In genomic region chr16:8589293-8590160, GRCh38 we compare ENCODE assay signal across 1 cellular context.
TF ChIP-seq lines count a peak whose summit lies in the region.

No MANE protein-coding gene starts in this region.

TF ChIP-seq in HepG2, 621 proteins besides CTCF, POLR2A, EP300 and RAD21 (continued from another document and continues in another):
- TF ChIP-seq, protein P1, sequence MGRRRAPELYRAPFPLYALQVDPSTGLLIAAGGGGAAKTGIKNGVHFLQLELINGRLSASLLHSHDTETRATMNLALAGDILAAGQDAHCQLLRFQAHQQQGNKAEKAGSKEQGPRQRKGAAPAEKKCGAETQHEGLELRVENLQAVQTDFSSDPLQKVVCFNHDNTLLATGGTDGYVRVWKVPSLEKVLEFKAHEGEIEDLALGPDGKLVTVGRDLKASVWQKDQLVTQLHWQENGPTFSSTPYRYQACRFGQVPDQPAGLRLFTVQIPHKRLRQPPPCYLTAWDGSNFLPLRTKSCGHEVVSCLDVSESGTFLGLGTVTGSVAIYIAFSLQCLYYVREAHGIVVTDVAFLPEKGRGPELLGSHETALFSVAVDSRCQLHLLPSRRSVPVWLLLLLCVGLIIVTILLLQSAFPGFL (CRISPR knock-in tag; IDR thresholded peaks at IDR 0.05): 0 out of 2 replicates have a peak, but pooled peaks have one; percentile 10
- TF ChIP-seq ZSCAN9 (CRISPR knock-in tag; IDR thresholded peaks at IDR 0.05; ENCODE audit: borderline replicate concordance) (no peak), CAMTA2 (CRISPR knock-in tag; IDR thresholded peaks at IDR 0.05; ENCODE audit: borderline replicate concordance) (0 out of 2 replicates have a peak, but pooled peaks have one; percentile 8), ATRX (CRISPR knock-in tag; IDR thresholded peaks at IDR 0.05; ENCODE audit: borderline replicate concordance) (no peak), ZBTB25 (CRISPR knock-in tag; IDR thresholded peaks at IDR 0.05) (no peak), ZNF230 (CRISPR knock-in tag; IDR thresholded peaks at IDR 0.05) (no peak), PTBP1 (IDR thresholded peaks at IDR 0.05; ENCODE audit: low read depth, low read length, poor library complexity, severe bottlenecking) (no peak), MTA1 (CRISPR knock-in tag; IDR thresholded peaks at IDR 0.05; ENCODE audit: borderline replicate concordance) (0 out of 2 replicates have a peak, but pooled peaks have one; percentile 17), SRSF1 (optimal IDR thresholded peaks at IDR 0.05; ENCODE audit: low read depth, low read length) (no peak), ZNF549 (CRISPR knock-in tag; IDR thresholded peaks at IDR 0.05) (no peak), HOXA7 (CRISPR knock-in tag; IDR thresholded peaks at IDR 0.05) (no peak), MZF1 (CRISPR knock-in tag; IDR thresholded peaks at IDR 0.05; ENCODE audit: borderline replicate concordance) (no peak), ZNF546 (CRISPR knock-in tag; conservative IDR thresholded peaks at IDR 0.05) (0 out of 2 replicates have a peak, but pooled peaks have one; percentile 43), PCBP2 (optimal IDR thresholded peaks at IDR 0.05; ENCODE audit: low read depth, low read length, poor library complexity, severe bottlenecking) (no peak), MEIS1 (CRISPR knock-in tag; IDR thresholded peaks at IDR 0.05; ENCODE audit: borderline replicate concordance) (no peak), ZNF564 (CRISPR knock-in tag; IDR thresholded peaks at IDR 0.05) (peak; percentile 50; the same call in 1 of the 2 replicates), NFAT5 (CRISPR knock-in tag; IDR thresholded peaks at IDR 0.05) (no peak), ZSCAN25 (CRISPR knock-in tag; IDR thresholded peaks at IDR 0.05) (no peak), ZNF556 (CRISPR knock-in tag; IDR thresholded peaks at IDR 0.05; ENCODE audit: borderline replicate concordance) (0 out of 2 replicates have a peak, but pooled peaks have one; percentile 34), ZNF335 (CRISPR knock-in tag; IDR thresholded peaks at IDR 0.05) (no peak), ZNF670 (CRISPR knock-in tag; IDR thresholded peaks at IDR 0.05; ENCODE audit: borderline replicate concordance) (no peak), ZHX1 (CRISPR knock-in tag; IDR thresholded peaks at IDR 0.05; ENCODE audit: low read depth) (no peak), ZNF781 (CRISPR knock-in tag; IDR thresholded peaks at IDR 0.05; ENCODE audit: borderline replicate concordance, not compliant biosample characterization) (no peak), ZNF766 (CRISPR knock-in tag; IDR thresholded peaks at IDR 0.05; ENCODE audit: borderline replicate concordance) (no peak), HNRNPLL (IDR thresholded peaks at IDR 0.05; ENCODE audit: low read depth, low read length, poor library complexity, severe bottlenecking) (peak; percentile 26), CBFB (CRISPR knock-in tag; IDR thresholded peaks at IDR 0.05) (no peak)
- TF ChIP-seq, protein P2, sequence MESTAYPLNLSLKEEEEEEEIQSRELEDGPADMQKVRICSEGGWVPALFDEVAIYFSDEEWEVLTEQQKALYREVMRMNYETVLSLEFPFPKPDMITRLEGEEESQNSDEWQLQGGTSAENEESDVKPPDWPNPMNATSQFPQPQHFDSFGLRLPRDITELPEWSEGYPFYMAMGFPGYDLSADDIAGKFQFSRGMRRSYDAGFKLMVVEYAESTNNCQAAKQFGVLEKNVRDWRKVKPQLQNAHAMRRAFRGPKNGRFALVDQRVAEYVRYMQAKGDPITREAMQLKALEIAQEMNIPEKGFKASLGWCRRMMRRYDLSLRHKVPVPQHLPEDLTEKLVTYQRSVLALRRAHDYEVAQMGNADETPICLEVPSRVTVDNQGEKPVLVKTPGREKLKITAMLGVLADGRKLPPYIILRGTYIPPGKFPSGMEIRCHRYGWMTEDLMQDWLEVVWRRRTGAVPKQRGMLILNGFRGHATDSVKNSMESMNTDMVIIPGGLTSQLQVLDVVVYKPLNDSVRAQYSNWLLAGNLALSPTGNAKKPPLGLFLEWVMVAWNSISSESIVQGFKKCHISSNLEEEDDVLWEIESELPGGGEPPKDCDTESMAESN (CRISPR knock-in tag; conservative IDR thresholded peaks at IDR 0.05): peak; percentile 50; the same call in 1 of the 2 replicates
- TF ChIP-seq, protein P3, sequence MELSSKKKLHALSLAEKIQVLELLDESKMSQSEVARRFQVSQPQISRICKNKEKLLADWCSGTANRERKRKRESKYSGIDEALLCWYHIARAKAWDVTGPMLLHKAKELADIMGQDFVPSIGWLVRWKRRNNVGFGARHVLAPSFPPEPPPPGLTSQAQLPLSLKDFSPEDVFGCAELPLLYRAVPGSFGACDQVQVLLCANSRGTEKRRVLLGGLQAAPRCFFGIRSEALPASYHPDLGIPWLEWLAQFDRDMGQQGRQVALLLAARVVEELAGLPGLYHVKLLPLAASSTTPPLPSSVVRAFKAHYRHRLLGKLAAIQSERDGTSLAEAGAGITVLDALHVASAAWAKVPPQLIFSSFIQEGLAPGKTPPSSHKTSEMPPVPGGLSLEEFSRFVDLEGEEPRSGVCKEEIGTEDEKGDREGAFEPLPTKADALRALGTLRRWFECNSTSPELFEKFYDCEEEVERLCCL (CRISPR knock-in tag; IDR thresholded peaks at IDR 0.05; ENCODE audit: borderline replicate concordance): no peak
- TF ChIP-seq, protein P4, sequence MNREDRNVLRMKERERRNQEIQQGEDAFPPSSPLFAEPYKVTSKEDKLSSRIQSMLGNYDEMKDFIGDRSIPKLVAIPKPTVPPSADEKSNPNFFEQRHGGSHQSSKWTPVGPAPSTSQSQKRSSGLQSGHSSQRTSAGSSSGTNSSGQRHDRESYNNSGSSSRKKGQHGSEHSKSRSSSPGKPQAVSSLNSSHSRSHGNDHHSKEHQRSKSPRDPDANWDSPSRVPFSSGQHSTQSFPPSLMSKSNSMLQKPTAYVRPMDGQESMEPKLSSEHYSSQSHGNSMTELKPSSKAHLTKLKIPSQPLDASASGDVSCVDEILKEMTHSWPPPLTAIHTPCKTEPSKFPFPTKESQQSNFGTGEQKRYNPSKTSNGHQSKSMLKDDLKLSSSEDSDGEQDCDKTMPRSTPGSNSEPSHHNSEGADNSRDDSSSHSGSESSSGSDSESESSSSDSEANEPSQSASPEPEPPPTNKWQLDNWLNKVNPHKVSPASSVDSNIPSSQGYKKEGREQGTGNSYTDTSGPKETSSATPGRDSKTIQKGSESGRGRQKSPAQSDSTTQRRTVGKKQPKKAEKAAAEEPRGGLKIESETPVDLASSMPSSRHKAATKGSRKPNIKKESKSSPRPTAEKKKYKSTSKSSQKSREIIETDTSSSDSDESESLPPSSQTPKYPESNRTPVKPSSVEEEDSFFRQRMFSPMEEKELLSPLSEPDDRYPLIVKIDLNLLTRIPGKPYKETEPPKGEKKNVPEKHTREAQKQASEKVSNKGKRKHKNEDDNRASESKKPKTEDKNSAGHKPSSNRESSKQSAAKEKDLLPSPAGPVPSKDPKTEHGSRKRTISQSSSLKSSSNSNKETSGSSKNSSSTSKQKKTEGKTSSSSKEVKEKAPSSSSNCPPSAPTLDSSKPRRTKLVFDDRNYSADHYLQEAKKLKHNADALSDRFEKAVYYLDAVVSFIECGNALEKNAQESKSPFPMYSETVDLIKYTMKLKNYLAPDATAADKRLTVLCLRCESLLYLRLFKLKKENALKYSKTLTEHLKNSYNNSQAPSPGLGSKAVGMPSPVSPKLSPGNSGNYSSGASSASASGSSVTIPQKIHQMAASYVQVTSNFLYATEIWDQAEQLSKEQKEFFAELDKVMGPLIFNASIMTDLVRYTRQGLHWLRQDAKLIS (CRISPR knock-in tag; IDR thresholded peaks at IDR 0.05): no peak
- TF ChIP-seq, protein P5, sequence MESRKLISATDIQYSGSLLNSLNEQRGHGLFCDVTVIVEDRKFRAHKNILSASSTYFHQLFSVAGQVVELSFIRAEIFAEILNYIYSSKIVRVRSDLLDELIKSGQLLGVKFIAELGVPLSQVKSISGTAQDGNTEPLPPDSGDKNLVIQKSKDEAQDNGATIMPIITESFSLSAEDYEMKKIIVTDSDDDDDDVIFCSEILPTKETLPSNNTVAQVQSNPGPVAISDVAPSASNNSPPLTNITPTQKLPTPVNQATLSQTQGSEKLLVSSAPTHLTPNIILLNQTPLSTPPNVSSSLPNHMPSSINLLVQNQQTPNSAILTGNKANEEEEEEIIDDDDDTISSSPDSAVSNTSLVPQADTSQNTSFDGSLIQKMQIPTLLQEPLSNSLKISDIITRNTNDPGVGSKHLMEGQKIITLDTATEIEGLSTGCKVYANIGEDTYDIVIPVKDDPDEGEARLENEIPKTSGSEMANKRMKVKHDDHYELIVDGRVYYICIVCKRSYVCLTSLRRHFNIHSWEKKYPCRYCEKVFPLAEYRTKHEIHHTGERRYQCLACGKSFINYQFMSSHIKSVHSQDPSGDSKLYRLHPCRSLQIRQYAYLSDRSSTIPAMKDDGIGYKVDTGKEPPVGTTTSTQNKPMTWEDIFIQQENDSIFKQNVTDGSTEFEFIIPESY (CRISPR knock-in tag; IDR thresholded peaks at IDR 0.05): no peak
- TF ChIP-seq, protein P6, sequence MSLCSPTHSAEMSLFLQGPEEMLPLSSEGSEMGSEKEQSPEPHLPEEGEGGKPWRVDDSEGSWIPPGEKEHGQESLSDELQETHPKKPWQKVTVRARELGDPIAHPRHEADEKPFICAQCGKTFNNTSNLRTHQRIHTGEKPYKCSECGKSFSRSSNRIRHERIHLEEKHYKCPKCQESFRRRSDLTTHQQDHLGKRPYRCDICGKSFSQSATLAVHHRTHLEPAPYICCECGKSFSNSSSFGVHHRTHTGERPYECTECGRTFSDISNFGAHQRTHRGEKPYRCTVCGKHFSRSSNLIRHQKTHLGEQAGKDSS (CRISPR knock-in tag; IDR thresholded peaks at IDR 0.05; ENCODE audit: borderline replicate concordance, low read depth): no peak
